Comparison of ENCODE assay signal across 1 cellular context in the genomic region with DNA sequence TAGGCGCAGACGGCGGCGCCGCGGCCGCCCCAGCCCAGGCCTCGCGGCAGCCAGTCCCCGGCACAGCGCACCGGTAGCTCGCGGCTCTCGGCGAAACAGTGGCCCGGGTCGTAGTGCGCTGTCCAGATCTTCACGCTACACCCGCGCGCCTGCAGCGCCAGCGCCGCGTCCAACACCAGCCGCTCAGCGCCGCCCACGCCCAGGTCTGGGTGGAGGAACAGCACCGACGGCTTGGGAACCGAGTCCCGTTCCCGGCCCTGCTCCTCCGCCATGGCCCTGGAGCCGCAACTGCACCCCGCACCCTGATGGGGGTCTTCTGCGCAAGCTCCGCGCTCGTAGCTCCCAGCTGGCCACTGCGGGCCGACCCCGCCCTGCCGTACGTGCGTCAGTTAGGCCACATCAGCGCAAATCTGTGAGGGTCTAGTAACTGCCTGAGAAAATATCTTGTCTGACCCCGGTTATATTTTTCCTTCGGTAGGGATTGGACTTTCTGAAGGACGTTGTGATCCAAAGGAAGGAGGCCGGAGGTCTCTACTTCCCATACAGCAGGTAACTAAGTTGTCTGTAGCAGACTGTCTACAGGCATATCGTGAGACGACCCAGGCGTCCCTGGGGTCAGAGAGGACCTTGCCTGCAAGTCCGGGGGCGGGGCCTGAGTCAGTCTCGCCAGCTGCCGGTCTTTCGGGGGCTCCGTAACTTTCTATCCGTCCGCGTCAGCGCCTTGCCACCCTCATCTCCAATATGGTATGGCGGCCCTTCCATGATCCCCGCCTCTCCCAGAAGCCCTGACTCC.
A peak's percentile ranks its signal among the peaks of the same experiment; 100 is the strongest.
TF ChIP-seq lines count a peak whose summit lies in the region.

A gene with protein sequence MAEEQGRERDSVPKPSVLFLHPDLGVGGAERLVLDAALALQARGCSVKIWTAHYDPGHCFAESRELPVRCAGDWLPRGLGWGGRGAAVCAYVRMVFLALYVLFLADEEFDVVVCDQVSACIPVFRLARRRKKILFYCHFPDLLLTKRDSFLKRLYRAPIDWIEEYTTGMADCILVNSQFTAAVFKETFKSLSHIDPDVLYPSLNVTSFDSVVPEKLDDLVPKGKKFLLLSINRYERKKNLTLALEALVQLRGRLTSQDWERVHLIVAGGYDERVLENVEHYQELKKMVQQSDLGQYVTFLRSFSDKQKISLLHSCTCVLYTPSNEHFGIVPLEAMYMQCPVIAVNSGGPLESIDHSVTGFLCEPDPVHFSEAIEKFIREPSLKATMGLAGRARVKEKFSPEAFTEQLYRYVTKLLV (minus strand): TSS at position 320 of the 793 bp plus-strand sequence. CDS start 48 bp downstream, at position 272.
A gene (plus strand): TSS at position 660 of the 793 bp plus-strand sequence. CDS start 82 bp downstream, at position 742.

TF ChIP-seq in K562, 482 proteins besides CTCF, POLR2A, EP300 and RAD21 (continued from another document and continues in another):
- TF ChIP-seq, protein P1, sequence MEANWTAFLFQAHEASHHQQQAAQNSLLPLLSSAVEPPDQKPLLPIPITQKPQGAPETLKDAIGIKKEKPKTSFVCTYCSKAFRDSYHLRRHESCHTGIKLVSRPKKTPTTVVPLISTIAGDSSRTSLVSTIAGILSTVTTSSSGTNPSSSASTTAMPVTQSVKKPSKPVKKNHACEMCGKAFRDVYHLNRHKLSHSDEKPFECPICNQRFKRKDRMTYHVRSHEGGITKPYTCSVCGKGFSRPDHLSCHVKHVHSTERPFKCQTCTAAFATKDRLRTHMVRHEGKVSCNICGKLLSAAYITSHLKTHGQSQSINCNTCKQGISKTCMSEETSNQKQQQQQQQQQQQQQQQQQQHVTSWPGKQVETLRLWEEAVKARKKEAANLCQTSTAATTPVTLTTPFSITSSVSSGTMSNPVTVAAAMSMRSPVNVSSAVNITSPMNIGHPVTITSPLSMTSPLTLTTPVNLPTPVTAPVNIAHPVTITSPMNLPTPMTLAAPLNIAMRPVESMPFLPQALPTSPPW (CRISPR knock-in tag; IDR thresholded peaks at IDR 0.05) = peak; percentile 74
- TF ChIP-seq ZNF444 (CRISPR knock-in tag; IDR thresholded peaks at IDR 0.05) = no peak
- TF ChIP-seq RBM34 (IDR thresholded peaks at IDR 0.05; ENCODE audit: borderline replicate concordance, insufficient read depth, low read length) = 0 out of 2 replicates have a peak, but pooled peaks have one; percentile 72
- TF ChIP-seq, protein P2, sequence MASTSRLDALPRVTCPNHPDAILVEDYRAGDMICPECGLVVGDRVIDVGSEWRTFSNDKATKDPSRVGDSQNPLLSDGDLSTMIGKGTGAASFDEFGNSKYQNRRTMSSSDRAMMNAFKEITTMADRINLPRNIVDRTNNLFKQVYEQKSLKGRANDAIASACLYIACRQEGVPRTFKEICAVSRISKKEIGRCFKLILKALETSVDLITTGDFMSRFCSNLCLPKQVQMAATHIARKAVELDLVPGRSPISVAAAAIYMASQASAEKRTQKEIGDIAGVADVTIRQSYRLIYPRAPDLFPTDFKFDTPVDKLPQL (IDR thresholded peaks at IDR 0.05; ENCODE audit: extremely low read depth, insufficient read length) = no peak
- TF ChIP-seq ZFX (CRISPR knock-in tag; IDR thresholded peaks at IDR 0.05) = peak; percentile 83
- TF ChIP-seq PML (IDR thresholded peaks at IDR 0.05; ENCODE audit: low read length) = peak; percentile 79
- TF ChIP-seq PPARD (CRISPR knock-in tag; IDR thresholded peaks at IDR 0.05) = no peak
- TF ChIP-seq NR2C2 (CRISPR knock-in tag; IDR thresholded peaks at IDR 0.05) = no peak
- TF ChIP-seq NR2C2 (tag; IDR thresholded peaks at IDR 0.05) = peak; percentile 97
- TF ChIP-seq, protein P3, sequence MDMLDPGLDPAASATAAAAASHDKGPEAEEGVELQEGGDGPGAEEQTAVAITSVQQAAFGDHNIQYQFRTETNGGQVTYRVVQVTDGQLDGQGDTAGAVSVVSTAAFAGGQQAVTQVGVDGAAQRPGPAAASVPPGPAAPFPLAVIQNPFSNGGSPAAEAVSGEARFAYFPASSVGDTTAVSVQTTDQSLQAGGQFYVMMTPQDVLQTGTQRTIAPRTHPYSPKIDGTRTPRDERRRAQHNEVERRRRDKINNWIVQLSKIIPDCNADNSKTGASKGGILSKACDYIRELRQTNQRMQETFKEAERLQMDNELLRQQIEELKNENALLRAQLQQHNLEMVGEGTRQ (CRISPR knock-in tag; IDR thresholded peaks at IDR 0.05) = no peak
- TF ChIP-seq PCBP2 (IDR thresholded peaks at IDR 0.05; ENCODE audit: low read depth, low read length, poor library complexity, severe bottlenecking) = no peak
- peak; percentile 14; the same call in 1 of the 2 replicates for TF ChIP-seq ZBTB1 (CRISPR knock-in tag; IDR thresholded peaks at IDR 0.05; ENCODE audit: borderline replicate concordance, low read depth)
- TF ChIP-seq, protein P4, sequence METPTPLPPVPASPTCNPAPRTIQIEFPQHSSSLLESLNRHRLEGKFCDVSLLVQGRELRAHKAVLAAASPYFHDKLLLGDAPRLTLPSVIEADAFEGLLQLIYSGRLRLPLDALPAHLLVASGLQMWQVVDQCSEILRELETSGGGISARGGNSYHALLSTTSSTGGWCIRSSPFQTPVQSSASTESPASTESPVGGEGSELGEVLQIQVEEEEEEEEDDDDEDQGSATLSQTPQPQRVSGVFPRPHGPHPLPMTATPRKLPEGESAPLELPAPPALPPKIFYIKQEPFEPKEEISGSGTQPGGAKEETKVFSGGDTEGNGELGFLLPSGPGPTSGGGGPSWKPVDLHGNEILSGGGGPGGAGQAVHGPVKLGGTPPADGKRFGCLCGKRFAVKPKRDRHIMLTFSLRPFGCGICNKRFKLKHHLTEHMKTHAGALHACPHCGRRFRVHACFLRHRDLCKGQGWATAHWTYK (CRISPR knock-in tag; IDR thresholded peaks at IDR 0.05) = 0 out of 2 replicates have a peak, but pooled peaks have one; percentile 44
- TF ChIP-seq, protein P5, sequence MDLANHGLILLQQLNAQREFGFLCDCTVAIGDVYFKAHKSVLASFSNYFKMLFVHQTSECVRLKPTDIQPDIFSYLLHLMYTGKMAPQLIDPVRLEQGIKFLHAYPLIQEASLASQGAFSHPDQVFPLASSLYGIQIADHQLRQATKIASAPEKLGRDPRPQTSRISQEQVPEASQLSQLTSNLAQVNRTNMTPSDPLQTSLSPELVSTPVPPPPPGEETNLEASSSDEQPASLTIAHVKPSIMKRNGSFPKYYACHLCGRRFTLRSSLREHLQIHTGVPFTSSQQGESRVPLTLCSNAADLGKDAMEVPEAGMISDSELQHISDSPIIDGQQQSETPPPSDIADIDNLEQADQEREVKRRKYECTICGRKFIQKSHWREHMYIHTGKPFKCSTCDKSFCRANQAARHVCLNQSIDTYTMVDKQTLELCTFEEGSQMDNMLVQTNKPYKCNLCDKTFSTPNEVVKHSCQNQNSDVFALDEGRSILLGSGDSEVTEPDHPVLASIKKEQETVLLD (IDR thresholded peaks at IDR 0.05) = peak; percentile 90
- TF ChIP-seq, protein P6, sequence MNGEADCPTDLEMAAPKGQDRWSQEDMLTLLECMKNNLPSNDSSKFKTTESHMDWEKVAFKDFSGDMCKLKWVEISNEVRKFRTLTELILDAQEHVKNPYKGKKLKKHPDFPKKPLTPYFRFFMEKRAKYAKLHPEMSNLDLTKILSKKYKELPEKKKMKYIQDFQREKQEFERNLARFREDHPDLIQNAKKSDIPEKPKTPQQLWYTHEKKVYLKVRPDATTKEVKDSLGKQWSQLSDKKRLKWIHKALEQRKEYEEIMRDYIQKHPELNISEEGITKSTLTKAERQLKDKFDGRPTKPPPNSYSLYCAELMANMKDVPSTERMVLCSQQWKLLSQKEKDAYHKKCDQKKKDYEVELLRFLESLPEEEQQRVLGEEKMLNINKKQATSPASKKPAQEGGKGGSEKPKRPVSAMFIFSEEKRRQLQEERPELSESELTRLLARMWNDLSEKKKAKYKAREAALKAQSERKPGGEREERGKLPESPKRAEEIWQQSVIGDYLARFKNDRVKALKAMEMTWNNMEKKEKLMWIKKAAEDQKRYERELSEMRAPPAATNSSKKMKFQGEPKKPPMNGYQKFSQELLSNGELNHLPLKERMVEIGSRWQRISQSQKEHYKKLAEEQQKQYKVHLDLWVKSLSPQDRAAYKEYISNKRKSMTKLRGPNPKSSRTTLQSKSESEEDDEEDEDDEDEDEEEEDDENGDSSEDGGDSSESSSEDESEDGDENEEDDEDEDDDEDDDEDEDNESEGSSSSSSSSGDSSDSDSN (IDR thresholded peaks at IDR 0.05; ENCODE audit: borderline replicate concordance in 1 of 2, low read depth in 2 of 2, low read length in 2 of 2) = 0 out of 4 replicates have a peak, but pooled peaks have one; percentile 30 to 47
- TF ChIP-seq CBX3 (IDR thresholded peaks at IDR 0.05; ENCODE audit: borderline replicate concordance in 1 of 2, low read length in 2 of 2) = peak in 1 of 2 experiments; percentile 65; a peak in 1 of 3 replicates
- TF ChIP-seq SMARCA4 (IDR thresholded peaks at IDR 0.05) = no peak
- peak; percentile 95 for TF ChIP-seq KDM5B (IDR thresholded peaks at IDR 0.05; ENCODE audit: insufficient replicate concordance, low read depth, low read length)
- TF ChIP-seq, protein P7, sequence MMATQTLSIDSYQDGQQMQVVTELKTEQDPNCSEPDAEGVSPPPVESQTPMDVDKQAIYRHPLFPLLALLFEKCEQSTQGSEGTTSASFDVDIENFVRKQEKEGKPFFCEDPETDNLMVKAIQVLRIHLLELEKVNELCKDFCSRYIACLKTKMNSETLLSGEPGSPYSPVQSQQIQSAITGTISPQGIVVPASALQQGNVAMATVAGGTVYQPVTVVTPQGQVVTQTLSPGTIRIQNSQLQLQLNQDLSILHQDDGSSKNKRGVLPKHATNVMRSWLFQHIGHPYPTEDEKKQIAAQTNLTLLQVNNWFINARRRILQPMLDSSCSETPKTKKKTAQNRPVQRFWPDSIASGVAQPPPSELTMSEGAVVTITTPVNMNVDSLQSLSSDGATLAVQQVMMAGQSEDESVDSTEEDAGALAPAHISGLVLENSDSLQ (IDR thresholded peaks at IDR 0.05) = peak; percentile 84
- TF ChIP-seq, protein P8, sequence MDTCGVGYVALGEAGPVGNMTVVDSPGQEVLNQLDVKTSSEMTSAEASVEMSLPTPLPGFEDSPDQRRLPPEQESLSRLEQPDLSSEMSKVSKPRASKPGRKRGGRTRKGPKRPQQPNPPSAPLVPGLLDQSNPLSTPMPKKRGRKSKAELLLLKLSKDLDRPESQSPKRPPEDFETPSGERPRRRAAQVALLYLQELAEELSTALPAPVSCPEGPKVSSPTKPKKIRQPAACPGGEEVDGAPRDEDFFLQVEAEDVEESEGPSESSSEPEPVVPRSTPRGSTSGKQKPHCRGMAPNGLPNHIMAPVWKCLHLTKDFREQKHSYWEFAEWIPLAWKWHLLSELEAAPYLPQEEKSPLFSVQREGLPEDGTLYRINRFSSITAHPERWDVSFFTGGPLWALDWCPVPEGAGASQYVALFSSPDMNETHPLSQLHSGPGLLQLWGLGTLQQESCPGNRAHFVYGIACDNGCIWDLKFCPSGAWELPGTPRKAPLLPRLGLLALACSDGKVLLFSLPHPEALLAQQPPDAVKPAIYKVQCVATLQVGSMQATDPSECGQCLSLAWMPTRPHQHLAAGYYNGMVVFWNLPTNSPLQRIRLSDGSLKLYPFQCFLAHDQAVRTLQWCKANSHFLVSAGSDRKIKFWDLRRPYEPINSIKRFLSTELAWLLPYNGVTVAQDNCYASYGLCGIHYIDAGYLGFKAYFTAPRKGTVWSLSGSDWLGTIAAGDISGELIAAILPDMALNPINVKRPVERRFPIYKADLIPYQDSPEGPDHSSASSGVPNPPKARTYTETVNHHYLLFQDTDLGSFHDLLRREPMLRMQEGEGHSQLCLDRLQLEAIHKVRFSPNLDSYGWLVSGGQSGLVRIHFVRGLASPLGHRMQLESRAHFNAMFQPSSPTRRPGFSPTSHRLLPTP (IDR thresholded peaks at IDR 0.05; ENCODE audit: borderline replicate concordance, extremely low read depth, insufficient read length) = no peak
